1 cellular context compared by ENCODE assay signal in genomic region chr11:121023848-121024751, GRCh38.
TF ChIP-seq lines count a peak whose summit lies in the region.

Gene TBCEL, plus strand, starts transcription at chr11:121024102. Its CDS starts 21,589 bp downstream, at chr11:121045691.

TF ChIP-seq in HepG2, 621 proteins besides CTCF, POLR2A, EP300 and RAD21 (continued from another document and continues in another):
- TF ChIP-seq DZIP1 (CRISPR knock-in tag; IDR thresholded peaks at IDR 0.05) (no peak; the same call in 1 of the 2 replicates), ZNF496 (CRISPR knock-in tag; IDR thresholded peaks at IDR 0.05; ENCODE audit: insufficient replicate concordance) (no peak), KLF11 (CRISPR knock-in tag; IDR thresholded peaks at IDR 0.05) (no peak), ZNF790 (CRISPR knock-in tag; IDR thresholded peaks at IDR 0.05; ENCODE audit: borderline replicate concordance) (no peak; the same call in 1 of the 2 replicates), ZNF430 (CRISPR knock-in tag; IDR thresholded peaks at IDR 0.05) (0 out of 2 replicates have a peak, but pooled peaks have one; percentile 42), SRSF4 (IDR thresholded peaks at IDR 0.05; ENCODE audit: low read depth, low read length, poor library complexity, severe bottlenecking) (no peak), ZNF570 (CRISPR knock-in tag; IDR thresholded peaks at IDR 0.05; ENCODE audit: borderline replicate concordance) (no peak), ZNF530 (CRISPR knock-in tag; IDR thresholded peaks at IDR 0.05; ENCODE audit: low read depth) (no peak), BRD4 (CRISPR knock-in tag; IDR thresholded peaks at IDR 0.05) (no peak), PTBP1 (IDR thresholded peaks at IDR 0.05; ENCODE audit: low read depth, low read length, poor library complexity, severe bottlenecking) (no peak), HNRNPLL (IDR thresholded peaks at IDR 0.05; ENCODE audit: low read depth, low read length, poor library complexity, severe bottlenecking) (peak; percentile 63), ZNF616 (CRISPR knock-in tag; IDR thresholded peaks at IDR 0.05; ENCODE audit: low read depth) (peak; percentile 59; the same call in 1 of the 2 replicates), ZNF407 (CRISPR knock-in tag; IDR thresholded peaks at IDR 0.05; ENCODE audit: not compliant biosample characterization) (peak; percentile 37), ZBTB20 (CRISPR knock-in tag; IDR thresholded peaks at IDR 0.05; ENCODE audit: borderline replicate concordance, low read depth) (no peak), CBFB (CRISPR knock-in tag; IDR thresholded peaks at IDR 0.05) (no peak), ZFY (CRISPR knock-in tag; IDR thresholded peaks at IDR 0.05) (peak; percentile 95), TAF15 (IDR thresholded peaks at IDR 0.05; ENCODE audit: low read depth, low read length, poor library complexity, severe bottlenecking) (no peak), KDM3A (CRISPR knock-in tag; IDR thresholded peaks at IDR 0.05; ENCODE audit: low read depth) (no peak), PAX8 (CRISPR knock-in tag; IDR thresholded peaks at IDR 0.05; ENCODE audit: borderline replicate concordance) (no peak), CEBPG (CRISPR knock-in tag; IDR thresholded peaks at IDR 0.05) (no peak), ZNF543 (CRISPR knock-in tag; IDR thresholded peaks at IDR 0.05) (no peak), NFYC (CRISPR knock-in tag; IDR thresholded peaks at IDR 0.05) (no peak; the same call in 1 of the 2 replicates), NFATC3 (CRISPR knock-in tag; IDR thresholded peaks at IDR 0.05) (no peak), ZNF879 (CRISPR knock-in tag; IDR thresholded peaks at IDR 0.05) (no peak), ZNF614 (CRISPR knock-in tag; IDR thresholded peaks at IDR 0.05; ENCODE audit: borderline replicate concordance) (no peak; the same call in 1 of the 2 replicates), NONO (IDR thresholded peaks at IDR 0.05) (no peak), NONO (CRISPR knock-in tag; conservative IDR thresholded peaks at IDR 0.05) (peak; percentile 90), TGIF2 (CRISPR knock-in tag; IDR thresholded peaks at IDR 0.05) (no peak), PCBP2 (optimal IDR thresholded peaks at IDR 0.05; ENCODE audit: low read depth, low read length, poor library complexity, severe bottlenecking) (no peak), HOXA7 (CRISPR knock-in tag; IDR thresholded peaks at IDR 0.05) (no peak), RARA (CRISPR knock-in tag; IDR thresholded peaks at IDR 0.05) (peak; percentile 69), ZMYM2 (CRISPR knock-in tag; IDR thresholded peaks at IDR 0.05) (no peak), PRDM4 (CRISPR knock-in tag; IDR thresholded peaks at IDR 0.05; ENCODE audit: borderline replicate concordance) (no peak), CSRNP1 (CRISPR knock-in tag; IDR thresholded peaks at IDR 0.05) (no peak), TCF7L2 (IDR thresholded peaks at IDR 0.05; ENCODE audit: low read depth, low read length) (no peak), ZBED4 (CRISPR knock-in tag; IDR thresholded peaks at IDR 0.05; ENCODE audit: borderline replicate concordance) (peak; percentile 95; the same call in 1 of the 2 replicates), U2AF2 (IDR thresholded peaks at IDR 0.05; ENCODE audit: low read depth, low read length) (peak; percentile 95), MED8 (CRISPR knock-in tag; IDR thresholded peaks at IDR 0.05; ENCODE audit: insufficient replicate concordance) (no peak), ZBTB25 (CRISPR knock-in tag; IDR thresholded peaks at IDR 0.05) (peak; percentile 46; the same call in 1 of the 2 replicates), ZKSCAN8 (CRISPR knock-in tag; IDR thresholded peaks at IDR 0.05; ENCODE audit: borderline replicate concordance) (no peak), ZNF230 (CRISPR knock-in tag; IDR thresholded peaks at IDR 0.05) (no peak), RFXANK (CRISPR knock-in tag; IDR thresholded peaks at IDR 0.05) (0 out of 2 replicates have a peak, but pooled peaks have one; percentile 61), TEF (CRISPR knock-in tag; IDR thresholded peaks at IDR 0.05) (no peak)
